34 cellular contexts compared by ENCODE assay signal in genomic region chr7:17863815-17864159, GRCh38.
"Had no signal": no experiment of that assay in that cellular context is flagged by ENCODE, and none has a peak within 500 bp of the region (broad histone marks: within the 10 kb centered on the region; RNA-seq: fewer than 3 reads in every experiment).

No MANE protein-coding gene starts in this region.

- H3K27ac Mint-ChIP-seq: activated CD4-positive, alpha-beta memory T cell treated with anti-CD3 and anti-CD28 coated beads for 36 hours; activated CD4-positive, alpha-beta T cell treated with anti-CD3 and anti-CD28 coated beads for 36 hours; activated CD4-positive, alpha-beta T cell treated with anti-CD3 and anti-CD28 coated beads, Interleukin-2, amount 10 ng/mL, durations not matched to agents 24 days and 14 days; activated CD8-positive, alpha-beta memory T cell treated with anti-CD3 and anti-CD28 coated beads, Interleukin-2, amount 10 ng/mL, durations not matched to agents 7 days and 5 days; activated CD8-positive, alpha-beta T cell treated with anti-CD3 and anti-CD28 coated beads, Interleukin-2, amount 10 ng/mL, durations not matched to agents 7 days and 5 days; activated naive CD4-positive, alpha-beta T cell treated with anti-CD3 and anti-CD28 coated beads for 36 hours; activated naive CD4-positive, alpha-beta T cell treated with anti-CD3 and anti-CD28 coated beads, Interleukin-2, amount 50 U/mL, for 24 hours; activated naive CD8-positive, alpha-beta T cell treated with anti-CD3 and anti-CD28 coated beads for 36 hours; activated naive CD8-positive, alpha-beta T cell treated with anti-CD3 and anti-CD28 coated beads, Interleukin-2, amount 50 U/mL, for 24 hours; activated T-helper 1 cell treated with anti-CD3 and anti-CD28 coated beads, Interleukin-12 subunit alpha, Interleukin-12 subunit beta, Interleukin-2, Interleukin-4 antibody, amounts not matched to agents 30 ng/mL and 10 ng/mL and 1 ng/mL, durations not matched to agents 14 hours and 24 hours and 36 hours; T-helper 17 cell; T-helper 2 cell treated with Interferon-gamma antibody and Interleukin-4, amounts not matched to agents 5 μg/mL and 100 μg/mL, for 36 hours had no signal

- H3K4me3 ChIP-seq: adrenal gland, body of pancreas, colonic mucosa, heart left ventricle had no signal

- H3K27me3 ChIP-seq: adrenal gland, body of pancreas, colonic mucosa, heart left ventricle had no signal

- FAIRE-seq: frontal cortex had no signal

- H3K4me1 Mint-ChIP-seq: activated CD4-positive, alpha-beta T cell treated with anti-CD3 and anti-CD28 coated beads, Interleukin-2, amount 10 ng/mL, durations not matched to agents 24 days and 14 days; activated naive CD8-positive, alpha-beta T cell treated with anti-CD3 and anti-CD28 coated beads, Interleukin-2, amount 50 U/mL, for 24 hours had no signal

- DNase-seq: activated CD4-positive, alpha-beta memory T cell treated with anti-CD3 and anti-CD28 coated beads for 36 hours; activated CD4-positive, alpha-beta T cell treated with anti-CD3 and anti-CD28 coated beads for 36 hours; activated CD4-positive, alpha-beta T cell treated with anti-CD3 and anti-CD28 coated beads, Interleukin-2, amount 10 ng/mL, durations not matched to agents 24 days and 14 days; activated CD4-positive, CD25-positive, alpha-beta regulatory T cell; activated CD4-positive, CD25-positive, alpha-beta regulatory T cell treated with anti-CD3 and anti-CD28 coated beads, Interleukin-2, amount 50 U/mL, for 72 hours; activated CD8-positive, alpha-beta memory T cell treated with anti-CD3 and anti-CD28 coated beads, Interleukin-2, amount 10 ng/mL, durations not matched to agents 7 days and 5 days; activated CD8-positive, alpha-beta memory T cell treated with anti-CD3 and anti-CD28 coated beads, Interleukin-2, amount 50 U/mL, for 4 hours; activated CD8-positive, alpha-beta T cell treated with anti-CD3 and anti-CD28 coated beads, Interleukin-2, amount 10 ng/mL, durations not matched to agents 7 days and 5 days; activated gamma-delta T cell treated with Interleukin-2 at 50 U/mL for 16 hours; activated naive CD4-positive, alpha-beta T cell treated with anti-CD3 and anti-CD28 coated beads for 36 hours; activated naive CD8-positive, alpha-beta T cell treated with anti-CD3 and anti-CD28 coated beads for 36 hours; activated naive CD8-positive, alpha-beta T cell treated with anti-CD3 and anti-CD28 coated beads, Interleukin-2, amount 50 U/mL, for 24 hours; activated T-cell treated with anti-CD3 and anti-CD28 coated beads, Interleukin-2, amount 50 U/mL, for 1 hour; activated T-cell treated with anti-CD3 and anti-CD28 coated beads, Interleukin-2, amount 50 U/mL, for 48 hours; adrenal gland; amygdala; aorta; body of pancreas; caudate nucleus; cerebellar nuclear complex; colonic mucosa; effector CD8-positive, alpha-beta T cell; foreskin fibroblast; glutamatergic neuron; T-helper 1 cell; T-helper 17 cell; T1000; WERI-Rb-1 had no signal

- H3K4me1 ChIP-seq: adrenal gland, body of pancreas, colonic mucosa had no signal

- ATAC-seq: activated CD4-positive, alpha-beta T cell treated with anti-CD3 and anti-CD28 coated beads for 36 hours; activated CD8-positive, alpha-beta memory T cell treated with anti-CD3 and anti-CD28 coated beads, Interleukin-2, amount 10 ng/mL, durations not matched to agents 7 days and 5 days; activated CD8-positive, alpha-beta T cell treated with anti-CD3 and anti-CD28 coated beads, Interleukin-2, amount 10 ng/mL, durations not matched to agents 7 days and 5 days; activated naive CD8-positive, alpha-beta T cell treated with anti-CD3 and anti-CD28 coated beads, Interleukin-2, amount 50 U/mL, for 24 hours; body of pancreas; esophagus mucosa; T-helper 17 cell had no signal

- H3K9me3 ChIP-seq: body of pancreas, colonic mucosa had no signal

- H3K9me3 Mint-ChIP-seq: activated naive CD8-positive, alpha-beta T cell treated with anti-CD3 and anti-CD28 coated beads, Interleukin-2, amount 50 U/mL, for 24 hours had no signal

- H3K4me3 Mint-ChIP-seq: activated CD4-positive, alpha-beta memory T cell treated with anti-CD3 and anti-CD28 coated beads for 36 hours; activated CD4-positive, alpha-beta T cell treated with anti-CD3 and anti-CD28 coated beads for 36 hours; activated CD4-positive, alpha-beta T cell treated with anti-CD3 and anti-CD28 coated beads, Interleukin-2, amount 10 ng/mL, durations not matched to agents 24 days and 14 days; activated CD8-positive, alpha-beta memory T cell treated with anti-CD3 and anti-CD28 coated beads, Interleukin-2, amount 10 ng/mL, durations not matched to agents 7 days and 5 days; activated CD8-positive, alpha-beta T cell treated with anti-CD3 and anti-CD28 coated beads, Interleukin-2, amount 10 ng/mL, durations not matched to agents 7 days and 5 days; activated naive CD4-positive, alpha-beta T cell treated with anti-CD3 and anti-CD28 coated beads for 36 hours; activated naive CD4-positive, alpha-beta T cell treated with anti-CD3 and anti-CD28 coated beads, Interleukin-2, amount 50 U/mL, for 24 hours; activated naive CD8-positive, alpha-beta T cell treated with anti-CD3 and anti-CD28 coated beads for 36 hours; activated naive CD8-positive, alpha-beta T cell treated with anti-CD3 and anti-CD28 coated beads, Interleukin-2, amount 50 U/mL, for 24 hours; activated T-helper 1 cell treated with anti-CD3 and anti-CD28 coated beads, Interleukin-12 subunit alpha, Interleukin-12 subunit beta, Interleukin-2, Interleukin-4 antibody, amounts not matched to agents 30 ng/mL and 10 ng/mL and 1 ng/mL, durations not matched to agents 14 hours and 24 hours and 36 hours; T-helper 17 cell; T-helper 2 cell treated with Interferon-gamma antibody and Interleukin-4, amounts not matched to agents 5 μg/mL and 100 μg/mL, for 36 hours had no signal

- H3K36me3 ChIP-seq: colonic mucosa had no signal

- H3K27ac ChIP-seq: adrenal gland, body of pancreas, colonic mucosa, heart left ventricle, WERI-Rb-1 had no signal

- H3K27me3 Mint-ChIP-seq: activated CD4-positive, alpha-beta memory T cell treated with anti-CD3 and anti-CD28 coated beads for 36 hours; activated CD4-positive, alpha-beta T cell treated with anti-CD3 and anti-CD28 coated beads for 36 hours; activated CD4-positive, alpha-beta T cell treated with anti-CD3 and anti-CD28 coated beads, Interleukin-2, amount 10 ng/mL, durations not matched to agents 24 days and 14 days; activated CD8-positive, alpha-beta memory T cell treated with anti-CD3 and anti-CD28 coated beads, Interleukin-2, amount 10 ng/mL, durations not matched to agents 7 days and 5 days; activated naive CD4-positive, alpha-beta T cell treated with anti-CD3 and anti-CD28 coated beads, Interleukin-2, amount 50 U/mL, for 24 hours; activated naive CD8-positive, alpha-beta T cell treated with anti-CD3 and anti-CD28 coated beads for 36 hours; activated naive CD8-positive, alpha-beta T cell treated with anti-CD3 and anti-CD28 coated beads, Interleukin-2, amount 50 U/mL, for 24 hours; T-helper 17 cell had no signal
